21 cellular contexts compared by ENCODE assay signal in the genomic region with DNA sequence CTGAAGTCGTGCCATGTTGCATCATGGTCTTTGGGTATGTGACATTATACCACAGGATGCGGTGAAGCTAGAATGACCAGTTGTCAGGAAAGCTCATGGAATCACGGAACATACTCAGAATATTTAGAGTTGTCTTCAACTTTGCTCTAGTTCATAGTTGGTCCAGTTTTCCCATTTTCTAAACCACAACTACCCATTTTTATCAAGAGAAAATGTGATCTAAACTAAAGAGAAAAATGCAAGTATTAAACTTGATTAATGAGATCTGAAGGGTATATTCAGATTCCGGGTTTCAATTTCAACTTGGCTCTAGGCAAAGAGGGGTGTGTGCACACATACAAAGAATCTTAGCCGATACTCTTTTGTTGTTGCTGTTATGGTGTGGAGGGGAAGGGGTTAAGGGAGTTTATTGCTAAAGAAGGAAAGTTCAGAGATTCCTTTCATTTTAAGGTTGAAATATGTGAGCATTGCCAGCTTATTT.
DNase-seq lines count a peak whose midpoint lies in the region; ATAC-seq and TF ChIP-seq lines count a peak whose summit lies in the region.
"Had no signal": no experiment of that assay in that cellular context is flagged by ENCODE, and none has a peak within 500 bp of the region (broad histone marks: within the 10 kb centered on the region; RNA-seq: fewer than 3 reads in every experiment).

No MANE protein-coding gene starts in this region.

- peak overlapping the region; percentile 37; the same call in 1 of the 2 replicates for H3K4me2 ChIP-seq in PC-9
- peak overlapping the region; percentile 68 for H3K4me2 ChIP-seq in skeletal muscle satellite cell (ENCODE audit: low read length)

- intact Hi-C loops in PC-9 (cut with micrococcal nuclease; ENCODE audit: unreplicated experiment) = no loop called here

- POLR2A ChIA-PET in PC-9 (lab: Charles Lee; ENCODE audit: unreplicated experiment) = no interaction called here

- no peak overlapping the region for H3K27ac ChIP-seq in PC-9

- peak; percentile 51 for DNase-seq in AG08395 (ENCODE audit: low spot score)
- DNase-seq in PC-9 = no peak
- peak; percentile 18 for DNase-seq in fibroblast of mammary gland (ENCODE audit: low read depth)
- no peak for DNase-seq in HuH-7 (ENCODE audit: low spot score)
- no peak for DNase-seq in hepatic stellate cell (ENCODE audit: low spot score)
- no peak for DNase-seq in HCEC 1CT
- DNase-seq: ACHN; activated B cell treated with CpG ODN at 0.5 μM for 24 hours; activated effector memory CD4-positive, alpha-beta T cell treated with anti-CD3 and anti-CD28 coated beads, Interleukin-2, amount 50 U/mL, for 16 hours; aorta; CD8-positive, alpha-beta memory T cell; cortex of kidney; heart left ventricle; NCI-H1436 treated with DMSO at 0.1 percent for 48 hours; NCI-H2227 treated with DMSO at 0.1 percent for 48 hours; occipital lobe; T-helper 2 cell; upper lobe of left lung had no signal

- H4K20me1 ChIP-seq in PC-9 (ENCODE audit: insufficient read depth) = no peaks in the 10 kb centered on the region

- no peak for TF ChIP-seq CTCF in PC-9 (conservative IDR thresholded peaks at IDR 0.05)
- no peak for TF ChIP-seq CTCF in fibroblast of mammary gland (conservative IDR thresholded peaks at IDR 0.05; ENCODE audit: control insufficient read depth, insufficient read depth, low read depth, low read length)

- peak overlapping the region; percentile 64 for H3K9ac ChIP-seq in skeletal muscle satellite cell (ENCODE audit: low read depth, low read length)

- H3K4me3 ChIP-seq in PC-9 (no peak overlapping the region), fibroblast of mammary gland (ENCODE audit: control insufficient read depth, low read depth, low read length) (no peak overlapping the region), skeletal muscle satellite cell (ENCODE audit: low read length) (peak overlapping the region; percentile 32)
- H3K4me3 ChIP-seq: upper lobe of left lung had no signal

- CTCF ChIA-PET in PC-9 (lab: Charles Lee) = no interaction called here

- peaks cover 6% of the 10 kb centered on the region for H3K9me2 ChIP-seq in PC-9 (ENCODE audit: insufficient read depth)

- H3K27me3 ChIP-seq in PC-9 (ENCODE audit: insufficient read depth, low read depth) (no peaks in the 10 kb centered on the region), skeletal muscle satellite cell (ENCODE audit: control insufficient read depth, insufficient read depth, low read length) (no peaks in the 10 kb centered on the region)
- H3K27me3 ChIP-seq: heart left ventricle, upper lobe of left lung had no signal

- H3K36me3 ChIP-seq in PC-9 (ENCODE audit: low read depth) (no peaks in the 10 kb centered on the region), skeletal muscle satellite cell (ENCODE audit: insufficient read depth, low read length) (no peaks in the 10 kb centered on the region)
- H3K36me3 ChIP-seq: heart left ventricle, upper lobe of left lung had no signal

- no TSS peak for BruUV-seq in PC-9 (replicated peaks; lab: Mats Ljungman, UMichigan)

- no peaks in the 10 kb centered on the region for H3F3A ChIP-seq in PC-9 (ENCODE audit: insufficient read depth, low read depth)

- no peak overlapping the region for H2AFZ ChIP-seq in PC-9

- no peak for ATAC-seq in GM19035 (IDR thresholded peaks at IDR 0.05; ENCODE audit: unreplicated experiment)
- ATAC-seq: heart left ventricle, Right ventricle myocardium inferior had no signal

- H3K9me3 ChIP-seq in PC-9 (ENCODE audit: insufficient read depth, low read depth) (no peaks in the 10 kb centered on the region), skeletal muscle satellite cell (replicated peaks; ENCODE audit: low read length) (no peaks in the 10 kb centered on the region)
- H3K9me3 ChIP-seq: heart left ventricle, upper lobe of left lung had no signal

- no peaks in the 10 kb centered on the region for H3K79me2 ChIP-seq in PC-9 (ENCODE audit: low read depth)

- H3K4me1 ChIP-seq in PC-9 (replicated peaks; ENCODE audit: insufficient read depth) (no peaks in the 10 kb centered on the region), skeletal muscle satellite cell (ENCODE audit: control insufficient read depth, insufficient read depth, low read length) (peaks cover 17% of the 10 kb centered on the region)

Comparison
In these comparisons a context has a peak if more than half of its experiments do, and no peak if none do; other contexts are left out.
1. DNase-seq: peak in AG08395 (single experiment) and fibroblast of mammary gland (single experiment); none in PC-9 (0 of 2), HuH-7 (single experiment), hepatic stellate cell (single experiment) and HCEC 1CT (single experiment).